10 cellular contexts compared by ENCODE assay signal in genomic region chr11:47886096-47886495, GRCh38. TPM values are rescaled to one million over a fixed set of nuclear protein-coding genes. Genes with fewer than 3 reads are reported as not detected.
DNase-seq lines count a peak whose midpoint lies in the region; ATAC-seq and TF ChIP-seq lines count a peak whose summit lies in the region.
"Had no signal": no experiment of that assay in that cellular context is flagged by ENCODE, and none has a peak within 500 bp of the region (broad histone marks: within the 10 kb centered on the region; RNA-seq: fewer than 3 reads in every experiment).

No MANE protein-coding gene starts in this region.

- H3K27me3 Mint-ChIP-seq in CD4-positive, alpha-beta memory T cell: no peaks in the 10 kb centered on the region
- H3K27me3 Mint-ChIP-seq in chondrocyte (ENCODE audit: low read depth): no peaks in the 10 kb centered on the region
- H3K27me3 Mint-ChIP-seq in naive thymus-derived CD8-positive, alpha-beta T cell: no peaks in the 10 kb centered on the region
- peaks cover 0 to 2% (median 1%) of the 10 kb centered on the region in 3 donors for H3K27me3 Mint-ChIP-seq in CD14-positive monocyte (ENCODE audit: low read depth in 3 of 3)

- H3K27me3 ChIP-seq in CD4-positive, alpha-beta memory T cell (ENCODE audit: insufficient read depth, low read length): no peaks in the 10 kb centered on the region

- no peak overlapping the region for H3K27ac ChIP-seq in CD4-positive, alpha-beta memory T cell (ENCODE audit: low read depth, low read length)

- no peaks in the 10 kb centered on the region for H3K36me3 Mint-ChIP-seq in CD4-positive, alpha-beta memory T cell
- H3K36me3 Mint-ChIP-seq in chondrocyte (ENCODE audit: low read depth) (no peaks in the 10 kb centered on the region), CD14-positive monocyte (no peaks in the 10 kb centered on the region)
- H3K36me3 Mint-ChIP-seq in naive thymus-derived CD8-positive, alpha-beta T cell: no peaks in the 10 kb centered on the region

- DNase-seq in CD4-positive, alpha-beta memory T cell: peak in 4 of 5 donors; percentile 24 to 54 (median 42)
- DNase-seq in OCI-M1 (lab: John Stamatoyannopoulos, UW) (peak; percentile 87), chondrocyte (ENCODE audit: low spot score) (no peak), CD14-positive monocyte (ENCODE audit: low spot score) (no peak), NAMALWA (ENCODE audit: low spot score) (no peak), NCI-H2029 (lab: John Stamatoyannopoulos, UW) (no peak)
- DNase-seq in naive thymus-derived CD8-positive, alpha-beta T cell: peak in 2 of 10 donors; percentile 27 to 35
- DNase-seq: islet precursor cell, SIG-M5 had no signal

- TF ChIP-seq CTCF in chondrocyte (IDR thresholded peaks at IDR 0.05) (no peak), CD14-positive monocyte (IDR thresholded peaks at IDR 0.05) (no peak)

- H3K27ac Mint-ChIP-seq in CD4-positive, alpha-beta memory T cell: peak overlapping the region; percentile 86 to 97 (median 94)
- H3K27ac Mint-ChIP-seq in chondrocyte (ENCODE audit: unreplicated experiment): peak overlapping the region; percentile 60
- peak overlapping the region; percentile 62 to 97 (median 84) for H3K27ac Mint-ChIP-seq in naive thymus-derived CD8-positive, alpha-beta T cell
- peak overlapping the region in 1 of 7 donors; percentile 46 for H3K27ac Mint-ChIP-seq in CD14-positive monocyte

- POLR2A ChIA-PET in CD4-positive, alpha-beta memory T cell (lab: Charles Lee; ENCODE audit: partially characterized antibody): interaction anchor here (0.9 to 1.1 kb wide), 3 partner anchors 22 to 222 kb away, joined by 3 to 4 read pairs (median 3); partner anchors contain the start of gene NUP160
- POLR2A ChIA-PET in naive thymus-derived CD8-positive, alpha-beta T cell (lab: Charles Lee): no interaction called here

- intact Hi-C loops in CD4-positive, alpha-beta memory T cell (cut with micrococcal nuclease): no loop called here
- intact Hi-C loops in CD14-positive monocyte (cut with micrococcal nuclease): no loop called here

- peaks cover 40 to 58% (median 52%) of the 10 kb centered on the region in 4 donors for H3K4me1 Mint-ChIP-seq in CD4-positive, alpha-beta memory T cell
- peaks cover 14% of the 10 kb centered on the region for H3K4me1 Mint-ChIP-seq in chondrocyte (ENCODE audit: low read depth)
- H3K4me1 Mint-ChIP-seq in naive thymus-derived CD8-positive, alpha-beta T cell: peaks cover 13 to 62% (median 44%) of the 10 kb centered on the region in 4 donors
- peaks cover 10% of the 10 kb centered on the region for H3K4me1 Mint-ChIP-seq in CD14-positive monocyte

- no peak overlapping the region for H3K4me3 ChIP-seq in CD4-positive, alpha-beta memory T cell (ENCODE audit: low read length in 2 of 2)

- no peaks in the 10 kb centered on the region for H3K9me3 ChIP-seq in CD4-positive, alpha-beta memory T cell (ENCODE audit: control insufficient read depth in 1 of 2, low read length in 2 of 2)

- peak overlapping the region in 7 of 8 donors; percentile 68 to 85 (median 75) for H3K4me3 Mint-ChIP-seq in CD4-positive, alpha-beta memory T cell
- no peak overlapping the region for H3K4me3 Mint-ChIP-seq in chondrocyte (ENCODE audit: unreplicated experiment)
- H3K4me3 Mint-ChIP-seq in naive thymus-derived CD8-positive, alpha-beta T cell: peak overlapping the region in 8 of 10 donors; percentile 35 to 81 (median 59)
- H3K4me3 Mint-ChIP-seq in CD14-positive monocyte: peak overlapping the region in 1 of 2 donors; percentile 35

- peaks cover 61% of the 10 kb centered on the region for H3K4me1 ChIP-seq in CD4-positive, alpha-beta memory T cell (ENCODE audit: insufficient read depth, low read length)

- ATAC-seq in naive thymus-derived CD8-positive, alpha-beta T cell: peak in 1 of 2 donors; percentile 47
- ATAC-seq in HG02885 (IDR thresholded peaks at IDR 0.05; ENCODE audit: poor library complexity, unreplicated experiment): no peak

- no peaks in the 10 kb centered on the region for H3K36me3 ChIP-seq in CD4-positive, alpha-beta memory T cell (ENCODE audit: insufficient read depth, low read length)

- H3K9me3 Mint-ChIP-seq in CD4-positive, alpha-beta memory T cell: peaks cover 0 to 2% (median 0%) of the 10 kb centered on the region in 8 donors
- no peaks in the 10 kb centered on the region for H3K9me3 Mint-ChIP-seq in chondrocyte (ENCODE audit: low read depth)
- H3K9me3 Mint-ChIP-seq in naive thymus-derived CD8-positive, alpha-beta T cell: no peaks in the 10 kb centered on the region
- peaks cover 0 to 1% (median 0%) of the 10 kb centered on the region in 7 donors for H3K9me3 Mint-ChIP-seq in CD14-positive monocyte

- CTCF ChIA-PET in CD4-positive, alpha-beta memory T cell (lab: Charles Lee; ENCODE audit: partially characterized antibody): interaction anchor here (0.8 kb wide), 1 partner anchor 32 kb away, joined by 3 read pairs; no protein-coding TSS in a partner anchor

RNA-seq across cellular contexts. Expression of gene NUP160, which starts 37.9 kb away (rescaled TPM):
- 10 to 100 TPM; 57.6 to 62.2 TPM for total RNA-seq in CD4-positive, alpha-beta memory T cell
- polyA plus RNA-seq in CD4-positive, alpha-beta memory T cell: 10 to 100 TPM; 35.6 to 44.3 TPM
- total RNA-seq in chondrocyte: 18.5 to 26.3 TPM (median 19.3 TPM) in 3 replicates
- 10 to 100 TPM; 67.0 to 71.7 TPM for total RNA-seq in naive thymus-derived CD8-positive, alpha-beta T cell
- polyA plus RNA-seq in naive thymus-derived CD8-positive, alpha-beta T cell: 10 to 100 TPM; 24.0 to 30.8 (median 25.7) TPM
- 10 to 100 TPM; 10.6 to 10.9 TPM for polyA plus RNA-seq in CD14-positive monocyte

Comparison
In these comparisons a context has a peak if more than half of its experiments do, and no peak if none do; other contexts are left out.
1. DNase-seq: peak in CD4-positive, alpha-beta memory T cell (4 of 5) and OCI-M1 (single experiment); none in chondrocyte (single experiment), CD14-positive monocyte (single experiment), NAMALWA (single experiment) and NCI-H2029 (single experiment).